Comparison of ENCODE assay signal across 10 cellular contexts in genomic region chr11:32435511-32435946, GRCh38. TPM values are rescaled to one million over a fixed set of nuclear protein-coding genes. Genes with fewer than 3 reads are reported as not detected.
DNase-seq lines count a peak whose midpoint lies in the region; ATAC-seq and TF ChIP-seq lines count a peak whose summit lies in the region.
"Had no signal": no experiment of that assay in that cellular context is flagged by ENCODE, and none has a peak within 500 bp of the region (broad histone marks: within the 10 kb centered on the region; RNA-seq: fewer than 3 reads in every experiment).

Gene WT1, minus strand, starts transcription at chr11:32435539.

- no peaks in the 10 kb centered on the region for H3K9me3 ChIP-seq in neutrophil
- H3K9me3 ChIP-seq: tibial artery had no signal

- peaks cover 100% of the 10 kb centered on the region for H3K27me3 ChIP-seq in neutrophil

- H3K4me1 Mint-ChIP-seq in endothelial cell (ENCODE audit: unreplicated experiment), result peaks cover 26% of the 10 kb centered on the region

- TF ChIP-seq CTCF in endothelial cell (IDR thresholded peaks at IDR 0.05; ENCODE audit: unreplicated experiment) (no peak), neutrophil (IDR thresholded peaks at IDR 0.05) (no peak)

- no peak for ATAC-seq in HG02623 (IDR thresholded peaks at IDR 0.05; ENCODE audit: unreplicated experiment)
- no peak for ATAC-seq in HG02973 (IDR thresholded peaks at IDR 0.05; ENCODE audit: unreplicated experiment)
- no peak for ATAC-seq in GM18867 (IDR thresholded peaks at IDR 0.05; ENCODE audit: unreplicated experiment)

- no peak within 1 kb of the TSS for H3K27ac ChIP-seq in neutrophil
- H3K27ac ChIP-seq: tibial artery had no signal

- peaks cover 45 to 50% of the 10 kb centered on the region in 2 experiments for H3K4me1 ChIP-seq in neutrophil (ENCODE audit: control insufficient read depth in 1 of 2, insufficient read depth in 1 of 2, low read depth in 1 of 2, low read length in 1 of 2)

- no peaks in the 10 kb centered on the region for H3K36me3 Mint-ChIP-seq in endothelial cell (ENCODE audit: low read depth, unreplicated experiment)

- H3K36me3 ChIP-seq in neutrophil, result no peaks in the 10 kb centered on the region
- H3K36me3 ChIP-seq: tibial artery had no signal

- no peaks in the 10 kb centered on the region for H3K9me3 Mint-ChIP-seq in endothelial cell (ENCODE audit: unreplicated experiment)

- peak within 1 kb of the TSS; percentile 57 for H3K4me3 Mint-ChIP-seq in endothelial cell (ENCODE audit: unreplicated experiment)

- DNase-seq in ELF-1 (ENCODE audit: low read depth, low spot score) (peak; percentile 50), NCI-H226 (peak; percentile 97), endothelial cell (ENCODE audit: low spot score) (peak; percentile 38), COLO668 (lab: John Stamatoyannopoulos, UW; ENCODE audit: unreplicated experiment) (no peak)
- DNase-seq: activated CD4-positive, CD25-positive, alpha-beta regulatory T cell treated with anti-CD3 and anti-CD28 coated beads, Interleukin-2, amount 50 U/mL, for 72 hours; tibial artery had no signal

- no peak within 1 kb of the TSS for H3K27ac Mint-ChIP-seq in endothelial cell (ENCODE audit: unreplicated experiment)

- peaks cover 49% of the 10 kb centered on the region for H3K27me3 Mint-ChIP-seq in endothelial cell (ENCODE audit: unreplicated experiment)

- H3K4me3 ChIP-seq in neutrophil (ENCODE audit: low read depth in 1 of 2, low read length in 1 of 2), result peak within 1 kb of the TSS; percentile 23 to 30

RNA-seq across cellular contexts. Expression of gene WT1, which starts in this region (rescaled TPM):
- not detected for total RNA-seq in endothelial cell (ENCODE audit: unreplicated experiment)

Comparison
In these comparisons a context has a peak if more than half of its experiments do, and no peak if none do; other contexts are left out.
1. Peak in DNase-seq in endothelial cell; RNA of the gene not detected or under 1 TPM.